In genomic region chr6:125818659-125819297, GRCh38 we compare ENCODE assay signal across 12 cellular contexts. TPM values are rescaled to one million over a fixed set of nuclear protein-coding genes. Genes with fewer than 3 reads are reported as not detected.
DNase-seq lines count a peak whose midpoint lies in the region; ATAC-seq, FAIRE-seq and TF ChIP-seq lines count a peak whose summit lies in the region.
"Had no signal": no experiment of that assay in that cellular context is flagged by ENCODE, and none has a peak within 500 bp of the region (broad histone marks: within the 10 kb centered on the region; RNA-seq: fewer than 3 reads in every experiment).

No MANE protein-coding gene starts in this region.

- H4K20me1 ChIP-seq in mammary epithelial cell (ENCODE audit: insufficient read depth, low read length) (no peaks in the 10 kb centered on the region), astrocyte (ENCODE audit: insufficient read depth, low read length) (peaks cover 3% of the 10 kb centered on the region)

- H3K9me3 ChIP-seq in breast epithelium (no peaks in the 10 kb centered on the region), mammary epithelial cell (replicated peaks; ENCODE audit: insufficient read depth, low read length) (no peaks in the 10 kb centered on the region), astrocyte (ENCODE audit: insufficient read depth, low read depth, low read length) (no peaks in the 10 kb centered on the region), upper lobe of right lung (no peaks in the 10 kb centered on the region), Peyer's patch (no peaks in the 10 kb centered on the region)
- H3K9me3 ChIP-seq: uterus had no signal

- in situ Hi-C loops in mammary epithelial cell (cut with MboI; ENCODE audit: low sequenced_read_pairs in 2 of 2), result no loop called here

- peaks cover 6% of the 10 kb centered on the region for H3K79me2 ChIP-seq in mammary epithelial cell (ENCODE audit: insufficient read depth, low read length)
- H3K79me2 ChIP-seq in astrocyte (ENCODE audit: insufficient read depth, low read length), result peaks cover 4% of the 10 kb centered on the region

- dilution Hi-C loops in mammary epithelial cell (cut with HindIII; ENCODE audit: low sequenced_read_pairs), result no loop called here

- H3K4me3 Mint-ChIP-seq in astrocyte (ENCODE audit: unreplicated experiment), result no peak overlapping the region
- H3K4me3 Mint-ChIP-seq: nephron had no signal

- FAIRE-seq in astrocyte (lab: Jason Lieb, UNC) (peak; percentile 20), RCC 7860 (lab: Jason Lieb, UNC) (no peak)

- H2AFZ ChIP-seq in mammary epithelial cell (ENCODE audit: low read depth, low read length) (no peak overlapping the region), astrocyte (ENCODE audit: low read depth, low read length) (no peak overlapping the region)

- H3K4me3 ChIP-seq in breast epithelium, result no peak overlapping the region
- no peak overlapping the region for H3K4me3 ChIP-seq in mammary epithelial cell (replicated peaks in 1 of 3; ENCODE audit: insufficient read depth in 1 of 3, low read depth in 2 of 3, low read length in 3 of 3)
- H3K4me3 ChIP-seq in astrocyte (ENCODE audit: insufficient read depth, low read depth, low read length), result no peak overlapping the region
- H3K4me3 ChIP-seq in upper lobe of right lung, result no peak overlapping the region
- H3K4me3 ChIP-seq in Peyer's patch, result no peak overlapping the region
- H3K4me3 ChIP-seq: uterus had no signal

- WGBS in mammary epithelial cell (ENCODE audit: low coverage, missing lambda C conversion rate), result 58% methylated on average over 4 of the region's 4 CpGs

- CTCF ChIA-PET in mammary epithelial cell (lab: Charles Lee; ENCODE audit: low non-redundant PET), result no interaction called here

- H3K4me1 ChIP-seq in breast epithelium (peaks cover 0 to 3% of the 10 kb centered on the region in 2 donors), mammary epithelial cell (ENCODE audit: insufficient read depth, low read length) (peaks cover 11% of the 10 kb centered on the region), astrocyte (ENCODE audit: insufficient read depth, low read length) (peaks cover 14% of the 10 kb centered on the region), upper lobe of right lung (peaks cover 56% of the 10 kb centered on the region), Peyer's patch (peaks cover 0 to 40% (median 0%) of the 10 kb centered on the region in 4 donors)
- H3K4me1 ChIP-seq: uterus had no signal

- H3K27ac ChIP-seq in breast epithelium (peak overlapping the region; percentile 46 to 50), mammary epithelial cell (ENCODE audit: insufficient read depth, low read depth, low read length) (no peak overlapping the region), astrocyte (ENCODE audit: low read depth, low read length) (no peak overlapping the region), upper lobe of right lung (peak overlapping the region; percentile 24), Peyer's patch (peak overlapping the region in 1 of 4 donors; percentile 2)

- H3K9ac ChIP-seq in mammary epithelial cell (ENCODE audit: insufficient read depth, low read length) (no peak overlapping the region), astrocyte (ENCODE audit: low read length) (no peak overlapping the region)

- TF ChIP-seq CTCF in breast epithelium (IDR thresholded peaks at IDR 0.05) (no peak), mammary epithelial cell (conservative IDR thresholded peaks at IDR 0.05 in 1 of 2, IDR thresholded peaks at IDR 0.05 in 1 of 2; ENCODE audit: extremely low read depth in 1 of 2, insufficient read depth in 1 of 2, low read depth in 1 of 2, low read length in 2 of 2) (no peak), astrocyte (IDR thresholded peaks at IDR 0.05; ENCODE audit: insufficient read depth, low read depth, low read length) (no peak), upper lobe of right lung (IDR thresholded peaks at IDR 0.05) (no peak), Peyer's patch (IDR thresholded peaks at IDR 0.05) (no peak)

- no peaks in the 10 kb centered on the region for H3K36me3 Mint-ChIP-seq in astrocyte (ENCODE audit: low read depth, unreplicated experiment)

- no peak overlapping the region for H3K27ac Mint-ChIP-seq in astrocyte (ENCODE audit: unreplicated experiment)

- H3K27me3 Mint-ChIP-seq in astrocyte (ENCODE audit: low read depth, unreplicated experiment), result no peaks in the 10 kb centered on the region

- intact Hi-C loops in breast epithelium (cut with DNase I; ENCODE audit: low total_unique reads) (no loop called here), mammary epithelial cell (cut with micrococcal nuclease) (no loop called here), upper lobe of right lung (cut with DNase I) (no loop called here)

- no peaks in the 10 kb centered on the region for H3K9me3 Mint-ChIP-seq in astrocyte (ENCODE audit: unreplicated experiment)
- H3K9me3 Mint-ChIP-seq: nephron had no signal

- peaks cover 22% of the 10 kb centered on the region for H3K4me1 Mint-ChIP-seq in astrocyte (ENCODE audit: low read depth, unreplicated experiment)

- no peak overlapping the region for H3K4me2 ChIP-seq in mammary epithelial cell (ENCODE audit: insufficient read depth, low read depth, low read length)
- peak overlapping the region; percentile 37 for H3K4me2 ChIP-seq in astrocyte (ENCODE audit: low read length)

- DNase-seq in breast epithelium (ENCODE audit: low spot score in 2 of 2), result no peak
- DNase-seq in mammary epithelial cell, result no peak
- DNase-seq in astrocyte (ENCODE audit: low read depth), result no peak
- no peak for DNase-seq in left lobe of liver (ENCODE audit: low spot score)
- no peak for DNase-seq in upper lobe of right lung
- DNase-seq in RCC 7860 (ENCODE audit: low spot score), result no peak
- DNase-seq in Peyer's patch, result no peak
- no peak for DNase-seq in NCI-H1105 treated with DMSO at 0.1 percent for 48 hours (lab: John Stamatoyannopoulos, UW)
- DNase-seq: activated CD4-positive, CD25-positive, alpha-beta regulatory T cell treated with anti-CD3 and anti-CD28 coated beads, Interleukin-2, amount 50 U/mL, for 72 hours; GDM1; uterus had no signal

- H3K27me3 ChIP-seq in breast epithelium, result no peaks in the 10 kb centered on the region
- H3K27me3 ChIP-seq in mammary epithelial cell (ENCODE audit: insufficient read depth, low read length), result no peaks in the 10 kb centered on the region
- H3K27me3 ChIP-seq in astrocyte (ENCODE audit: insufficient read depth, low read length), result no peaks in the 10 kb centered on the region
- H3K27me3 ChIP-seq in upper lobe of right lung, result no peaks in the 10 kb centered on the region
- H3K27me3 ChIP-seq in Peyer's patch, result no peaks in the 10 kb centered on the region
- H3K27me3 ChIP-seq: uterus had no signal

- ATAC-seq in left lobe of liver, result peak; percentile 57
- ATAC-seq in upper lobe of right lung, result peak; percentile 67

- no peak for TF ChIP-seq POLR2A in breast epithelium (IDR thresholded peaks at IDR 0.05)
- TF ChIP-seq POLR2A in Peyer's patch (IDR thresholded peaks at IDR 0.05), result no peak

- no TSS peak for BruUV-seq in mammary epithelial cell (replicated peaks; lab: Mats Ljungman, UMichigan)

- H3K36me3 ChIP-seq in breast epithelium (no peaks in the 10 kb centered on the region), mammary epithelial cell (ENCODE audit: insufficient read depth, low read length) (no peaks in the 10 kb centered on the region), astrocyte (ENCODE audit: insufficient read depth, low read length) (peaks cover 4% of the 10 kb centered on the region), upper lobe of right lung (peaks cover 6% of the 10 kb centered on the region), Peyer's patch (no peaks in the 10 kb centered on the region)
- H3K36me3 ChIP-seq: uterus had no signal

RNA-seq across cellular contexts. Expression of gene NCOA7, which starts 28.0 kb away (rescaled TPM):
- total RNA-seq in breast epithelium (10 to 100 TPM; 62.6 to 94.7 (median 82.4) TPM), mammary epithelial cell (10 to 100 TPM; 29.0 to 29.1 TPM), astrocyte (25.4 and 26.0 TPM in 2 replicates), left lobe of liver (12.4 TPM), upper lobe of right lung (80.8 TPM), Peyer's patch (10 to 100 TPM; 15.4 to 80.9 (median 27.7) TPM)
- polyA plus RNA-seq in mammary epithelial cell, result 10.5 TPM
- 55.3 TPM for polyA minus RNA-seq in mammary epithelial cell

Comparison
In these comparisons a context has a peak if more than half of its experiments do, and no peak if none do; other contexts are left out.
1. H3K27ac ChIP-seq: peak in breast epithelium (2 of 2) and upper lobe of right lung (single experiment); none in mammary epithelial cell (single experiment) and astrocyte (single experiment).